8 cellular contexts compared by ENCODE assay signal in genomic region chr17:49362723-49363117, GRCh38.
DNase-seq lines count a peak whose midpoint lies in the region; ATAC-seq, FAIRE-seq and TF ChIP-seq lines count a peak whose summit lies in the region.

No MANE protein-coding gene starts in this region.

- no peaks in the 10 kb centered on the region for H3K27me3 ChIP-seq in SU-DHL-6 (ENCODE audit: low read length)

- ATAC-seq in GM18909 (IDR thresholded peaks at IDR 0.05; ENCODE audit: poor library complexity, unreplicated experiment) (peak; percentile 4), HG03520 (IDR thresholded peaks at IDR 0.05; ENCODE audit: unreplicated experiment) (no peak)

- no peak for FAIRE-seq in GM19239 (lab: Jason Lieb, UNC)

- peaks cover 4% of the 10 kb centered on the region; the same call in 1 of the 2 replicates for H3F3A ChIP-seq in SU-DHL-6 (ENCODE audit: insufficient read depth)

- peak overlapping the region; percentile 99 for H2AFZ ChIP-seq in SU-DHL-6 (ENCODE audit: low read depth, low read length, severe bottlenecking)

- DNase-seq in glomerular visceral epithelial cell (ENCODE audit: extremely low spot score) = peak; percentile 37
- no peak for DNase-seq in GM19239 (ENCODE audit: insufficient read length, low spot score)
- DNase-seq in NCI-H187 (lab: John Stamatoyannopoulos, UW) = no peak
- no peak for DNase-seq in NCI-H1694 treated with DMSO at 0.1 percent for 48 hours (lab: John Stamatoyannopoulos, UW)

- peak overlapping the region; percentile 93 for H3K4me2 ChIP-seq in SU-DHL-6 (ENCODE audit: low read depth, low read length, poor library complexity, severe bottlenecking)

- H3K27ac ChIP-seq in SU-DHL-6 (ENCODE audit: low read depth, low read length) = peak overlapping the region; percentile 32
- peak overlapping the region in 20 of 21 experiments; percentile 56 to 99 (median 94) for H3K27ac ChIP-seq in skin epidermis

- H3K36me3 ChIP-seq in SU-DHL-6 (ENCODE audit: low read length) = no peaks in the 10 kb centered on the region

- H3K9ac ChIP-seq in SU-DHL-6 (ENCODE audit: low read length) = peak overlapping the region; percentile 59

- peaks cover under 1% of the 10 kb centered on the region; the same call in 1 of the 2 replicates for H4K20me1 ChIP-seq in SU-DHL-6 (ENCODE audit: low read depth, low read length)

- H3K79me2 ChIP-seq in SU-DHL-6 (ENCODE audit: insufficient read depth, low read length) = peaks cover 38% of the 10 kb centered on the region

- H3K9me2 ChIP-seq in SU-DHL-6 (replicated peaks; ENCODE audit: insufficient read depth, low read length) = no peaks in the 10 kb centered on the region

- no peak for TF ChIP-seq CTCF in SU-DHL-6 (IDR thresholded peaks at IDR 0.05; ENCODE audit: insufficient read depth, low read length, poor library complexity, severe bottlenecking)

- H3K4me3 ChIP-seq in SU-DHL-6 (ENCODE audit: insufficient read depth, low read length, poor library complexity, severe bottlenecking) (peak overlapping the region; percentile 82), skin epidermis (peak overlapping the region; percentile 70 to 97 (median 87))

- no peaks in the 10 kb centered on the region for H3K9me3 ChIP-seq in SU-DHL-6 (ENCODE audit: insufficient read depth, low read length)
